In the genomic region with DNA sequence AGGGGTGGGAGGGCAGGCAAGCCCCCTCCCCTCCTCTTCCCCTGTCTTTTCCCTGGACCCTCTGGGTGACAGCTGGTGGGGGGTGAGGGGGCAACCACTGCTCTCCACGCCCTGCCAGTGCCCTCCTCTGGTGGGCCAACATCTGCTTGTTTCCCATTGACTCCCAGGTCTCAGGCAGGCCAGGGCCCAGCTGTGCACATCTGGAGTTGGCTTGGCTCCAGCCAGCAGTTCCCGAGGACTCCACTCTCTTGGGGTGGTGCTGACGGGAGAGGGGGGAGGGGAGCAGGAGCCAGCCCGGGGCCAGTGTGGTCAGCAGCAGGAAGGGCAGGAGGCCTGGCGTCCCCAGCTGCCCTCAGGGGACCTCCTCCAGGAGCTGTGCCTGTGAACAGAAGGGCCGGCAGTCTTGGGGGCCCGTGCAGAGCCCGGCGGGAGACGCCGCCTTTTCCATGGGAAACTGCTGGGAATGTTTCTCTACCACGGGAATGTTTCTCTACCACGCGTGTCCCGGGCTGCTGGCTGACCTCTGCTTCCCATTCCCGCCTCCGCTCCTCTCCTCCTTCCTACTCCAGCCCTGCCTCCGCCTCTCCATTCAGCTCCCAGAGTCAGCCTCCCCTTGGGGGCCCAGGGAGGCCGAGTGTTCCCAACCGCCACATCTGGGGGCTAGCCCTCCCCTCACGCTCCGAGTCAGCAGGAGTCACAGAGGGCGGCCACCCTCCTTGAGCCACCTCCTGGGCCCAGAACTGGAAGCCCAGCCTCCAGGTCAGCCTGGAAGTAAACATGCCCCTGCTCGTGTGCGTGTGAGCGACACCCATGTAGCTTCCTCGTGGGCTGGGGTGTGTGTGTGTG, we compare ENCODE assay signal across 1 cellular context.
TF ChIP-seq lines count a peak whose summit lies in the region.

No MANE protein-coding gene starts in this region.

TF ChIP-seq in endothelial cell of umbilical vein, 7 proteins besides CTCF, POLR2A, EP300 and RAD21:
- TF ChIP-seq MAX (IDR thresholded peaks at IDR 0.05; ENCODE audit: insufficient read depth, insufficient read length), result no peak
- TF ChIP-seq EZH2 (IDR thresholded peaks at IDR 0.05; ENCODE audit: borderline replicate concordance, low read depth, low read length, severe bottlenecking), result no peak
- TF ChIP-seq FOS (IDR thresholded peaks at IDR 0.05; ENCODE audit: borderline replicate concordance, insufficient read depth, low read length), result no peak
- TF ChIP-seq JUN (IDR thresholded peaks at IDR 0.05; ENCODE audit: borderline replicate concordance, insufficient read depth, insufficient read length, low read depth), result no peak
- TF ChIP-seq POLR2AphosphoS5 (IDR thresholded peaks at IDR 0.05; ENCODE audit: insufficient read depth, low read depth, low read length), result no peak
- TF ChIP-seq MYC (IDR thresholded peaks at IDR 0.05; ENCODE audit: low read depth, low read length), result no peak
- TF ChIP-seq GATA2 (IDR thresholded peaks at IDR 0.05; ENCODE audit: insufficient read depth, insufficient read length, low read depth, low read length), result no peak
